Comparison of ENCODE assay signal across 23 cellular contexts in genomic region chrY:13368513-13368845, GRCh38.
DNase-seq lines count a peak whose midpoint lies in the region; ATAC-seq, FAIRE-seq and TF ChIP-seq lines count a peak whose summit lies in the region.
"Had no signal": no experiment of that assay in that cellular context is flagged by ENCODE, and none has a peak within 500 bp of the region (broad histone marks: within the 10 kb centered on the region; RNA-seq: fewer than 3 reads in every experiment).

No MANE protein-coding gene starts in this region.

- no peaks in the 10 kb centered on the region for H3K36me3 Mint-ChIP-seq in T-helper 17 cell (ENCODE audit: low read depth)
- no peaks in the 10 kb centered on the region for H3K36me3 Mint-ChIP-seq in stimulated activated memory B cell treated with anti-CD40 and anti-IgM and Interleukin-4, amounts not matched to agents 10 μg/mL and 1 μg/mL and 100 μg/mL, for 72 hours
- no peaks in the 10 kb centered on the region for H3K36me3 Mint-ChIP-seq in activated CD4-positive, alpha-beta memory T cell treated with anti-CD3 and anti-CD28 coated beads for 36 hours

- H3K4me2 ChIP-seq in A549, result peak overlapping the region; percentile 60

- POLR2A ChIA-PET in A549 (lab: Yijun Ruan, JAX), result no interaction called here
- POLR2A ChIA-PET in activated CD4-positive, alpha-beta memory T cell treated with anti-CD3 and anti-CD28 coated beads for 36 hours (lab: Charles Lee), result no interaction called here

- WGBS in A549 (ENCODE audit: missing lambda C conversion rate), result 22% methylated on average over 2 of the region's 4 CpGs

- H3K4me1 ChIP-seq in A549, result peaks cover 10% of the 10 kb centered on the region; the same call in 2 of the 3 replicates
- H3K4me1 ChIP-seq: HAP-1 had no signal

- DNase-seq in A549 (ENCODE audit: low read depth in 1 of 2, low spot score in 1 of 2) (no peak), LNCaP clone FGC (ENCODE audit: low read depth) (no peak), T-helper 17 cell (no peak), SKM-1 (lab: John Stamatoyannopoulos, UW; ENCODE audit: unreplicated experiment) (no peak), activated gamma-delta T cell (lab: John Stamatoyannopoulos, UW) (no peak)
- DNase-seq in activated CD4-positive, alpha-beta memory T cell treated with anti-CD3 and anti-CD28 coated beads for 36 hours, result no peak
- DNase-seq: ACHN; AML-193; C1 segment of cervical spinal cord; Calu3; CD4-positive, alpha-beta memory T cell; COR-L47; DMS53; DMS79 treated with DMSO at 0.1 percent for 48 hours; GOT3; HFFc6 had no signal

- CTCF ChIA-PET in A549 (lab: Yijun Ruan, JAX), result no interaction called here
- CTCF ChIA-PET in activated CD4-positive, alpha-beta memory T cell treated with anti-CD3 and anti-CD28 coated beads for 36 hours (lab: Charles Lee), result interaction anchor here (1.3 kb wide), 1 partner anchor 25 kb away, joined by 4 read pairs; no protein-coding TSS in a partner anchor

- H3K4me3 Mint-ChIP-seq in T-helper 17 cell, result no peak overlapping the region
- H3K4me3 Mint-ChIP-seq in stimulated activated memory B cell treated with anti-CD40 and anti-IgM and Interleukin-4, amounts not matched to agents 10 μg/mL and 1 μg/mL and 100 μg/mL, for 72 hours, result peak overlapping the region; percentile 34
- no peak overlapping the region for H3K4me3 Mint-ChIP-seq in activated CD4-positive, alpha-beta memory T cell treated with anti-CD3 and anti-CD28 coated beads for 36 hours
- H3K4me3 Mint-ChIP-seq: CD4-positive, alpha-beta memory T cell; HFFc6 had no signal

- H3K4me3 ChIP-seq in A549 (peak overlapping the region; percentile 21; the same call in 2 of the 3 replicates), LNCaP clone FGC (ENCODE audit: low read depth, low read length) (peak overlapping the region; percentile 15; the same call in 1 of the 2 replicates)
- H3K4me3 ChIP-seq: HAP-1 had no signal

- no peaks in the 10 kb centered on the region for H3K27me3 Mint-ChIP-seq in T-helper 17 cell
- H3K27me3 Mint-ChIP-seq in stimulated activated memory B cell treated with anti-CD40 and anti-IgM and Interleukin-4, amounts not matched to agents 10 μg/mL and 1 μg/mL and 100 μg/mL, for 72 hours, result no peaks in the 10 kb centered on the region
- no peaks in the 10 kb centered on the region for H3K27me3 Mint-ChIP-seq in activated CD4-positive, alpha-beta memory T cell treated with anti-CD3 and anti-CD28 coated beads for 36 hours
- H3K27me3 Mint-ChIP-seq: CD4-positive, alpha-beta memory T cell had no signal

- no peak for FAIRE-seq in A549 (lab: Jason Lieb, UNC)
- FAIRE-seq: A204.1, G401.6, GM12892, H54 had no signal

- H3K9me3 ChIP-seq in A549 (no peaks in the 10 kb centered on the region), T-helper 17 cell (ENCODE audit: control insufficient read depth, low read length, poor library complexity, severe bottlenecking) (no peaks in the 10 kb centered on the region)
- H3K9me3 ChIP-seq: HAP-1 had no signal

- H3K27ac ChIP-seq in A549, result peak overlapping the region; percentile 41 to 62; a peak in 5 of 6 replicates
- H3K27ac ChIP-seq: 22Rv1 had no signal

- TF ChIP-seq CTCF in A549 (IDR thresholded peaks at IDR 0.05) (no peak), LNCaP clone FGC (IDR thresholded peaks at IDR 0.05; ENCODE audit: control insufficient read depth, extremely low read depth, insufficient read depth) (no peak)

- ATAC-seq in A549, result peak; percentile 50 to 77; a peak in 3 of 6 replicates
- ATAC-seq in T-helper 17 cell, result no peak
- no peak for ATAC-seq in stimulated activated memory B cell treated with anti-CD40 and anti-IgM and Interleukin-4, amounts not matched to agents 10 μg/mL and 1 μg/mL and 100 μg/mL, for 72 hours

- peak overlapping the region; percentile 45 for H3K27ac Mint-ChIP-seq in T-helper 17 cell
- no peak overlapping the region for H3K27ac Mint-ChIP-seq in stimulated activated memory B cell treated with anti-CD40 and anti-IgM and Interleukin-4, amounts not matched to agents 10 μg/mL and 1 μg/mL and 100 μg/mL, for 72 hours
- H3K27ac Mint-ChIP-seq in activated CD4-positive, alpha-beta memory T cell treated with anti-CD3 and anti-CD28 coated beads for 36 hours, result no peak overlapping the region
- H3K27ac Mint-ChIP-seq: CD4-positive, alpha-beta memory T cell; HFFc6 had no signal

- no peaks in the 10 kb centered on the region for H3K9me3 Mint-ChIP-seq in stimulated activated memory B cell treated with anti-CD40 and anti-IgM and Interleukin-4, amounts not matched to agents 10 μg/mL and 1 μg/mL and 100 μg/mL, for 72 hours
- H3K9me3 Mint-ChIP-seq in activated CD4-positive, alpha-beta memory T cell treated with anti-CD3 and anti-CD28 coated beads for 36 hours, result no peaks in the 10 kb centered on the region
- H3K9me3 Mint-ChIP-seq: CD4-positive, alpha-beta memory T cell; HFFc6 had no signal

- no peak for TF ChIP-seq RAD21 in A549 (conservative IDR thresholded peaks at IDR 0.05 in 1 of 2, IDR thresholded peaks at IDR 0.05 in 1 of 2)

- TF ChIP-seq EP300 in A549 (IDR thresholded peaks at IDR 0.05), result no peak

- peaks cover 2% of the 10 kb centered on the region for H3K4me1 Mint-ChIP-seq in T-helper 17 cell
- H3K4me1 Mint-ChIP-seq in stimulated activated memory B cell treated with anti-CD40 and anti-IgM and Interleukin-4, amounts not matched to agents 10 μg/mL and 1 μg/mL and 100 μg/mL, for 72 hours, result peaks cover 16% of the 10 kb centered on the region
- peaks cover 29% of the 10 kb centered on the region for H3K4me1 Mint-ChIP-seq in activated CD4-positive, alpha-beta memory T cell treated with anti-CD3 and anti-CD28 coated beads for 36 hours (ENCODE audit: low read depth)

- intact Hi-C loops in activated CD4-positive, alpha-beta memory T cell treated with anti-CD3 and anti-CD28 coated beads for 36 hours (cut with micrococcal nuclease), result no loop called here

- TF ChIP-seq POLR2A in A549 (IDR thresholded peaks at IDR 0.05; ENCODE audit: low read length), result no peak

TF ChIP-seq in A549, 52 proteins besides CTCF, POLR2A, EP300 and RAD21:
- TF ChIP-seq TP53 (CRISPR knock-in tag; IDR thresholded peaks at IDR 0.05) (no peak), PHF8 (IDR thresholded peaks at IDR 0.05; ENCODE audit: borderline replicate concordance, low read depth) (no peak)

Comparison
In these comparisons a context has a peak if more than half of its experiments do, and no peak if none do; other contexts are left out.
1. ATAC-seq: peak in A549 (2 of 2); none in T-helper 17 cell (single experiment) and stimulated activated memory B cell treated with anti-CD40 and anti-IgM and Interleukin-4, amounts not matched to agents 10 μg/mL and 1 μg/mL and 100 μg/mL, for 72 hours (single experiment).